17 cellular contexts compared by ENCODE assay signal in genomic region chr14:87407344-87407743, GRCh38.
DNase-seq lines count a peak whose midpoint lies in the region; ATAC-seq and TF ChIP-seq lines count a peak whose summit lies in the region.
"Had no signal": no experiment of that assay in that cellular context is flagged by ENCODE, and none has a peak within 500 bp of the region (broad histone marks: within the 10 kb centered on the region; RNA-seq: fewer than 3 reads in every experiment).

No MANE protein-coding gene starts in this region.

- peaks cover 26% of the 10 kb centered on the region for H3K4me1 Mint-ChIP-seq in progenitor cell of endocrine pancreas (ENCODE audit: low read depth)

- H3K36me3 Mint-ChIP-seq in progenitor cell of endocrine pancreas (ENCODE audit: insufficient read depth) = no peaks in the 10 kb centered on the region

- peaks cover 24% of the 10 kb centered on the region for H3K4me1 ChIP-seq in adipocyte (ENCODE audit: control insufficient read depth, insufficient read depth, low read length)
- H3K4me1 ChIP-seq: Caco-2 had no signal

- ATAC-seq in HG03108 (IDR thresholded peaks at IDR 0.05; ENCODE audit: unreplicated experiment) (no peak), GM21786 (IDR thresholded peaks at IDR 0.05; ENCODE audit: unreplicated experiment) (no peak)
- ATAC-seq: HCT116 had no signal

- no peaks in the 10 kb centered on the region for H3K27me3 ChIP-seq in adipocyte (replicated peaks; ENCODE audit: control insufficient read depth, insufficient read depth, low read length)

- H3K36me3 ChIP-seq in adipocyte (ENCODE audit: control insufficient read depth, insufficient read depth, low read length, severe bottlenecking) = no peaks in the 10 kb centered on the region

- TF ChIP-seq CTCF in fibroblast of mammary gland (conservative IDR thresholded peaks at IDR 0.05; ENCODE audit: control insufficient read depth, insufficient read depth, low read depth, low read length) (no peak), progenitor cell of endocrine pancreas (IDR thresholded peaks at IDR 0.05; ENCODE audit: unreplicated experiment) (no peak)

- peak overlapping the region; percentile 58 for H3K9ac ChIP-seq in adipocyte (ENCODE audit: low read length)

- H3K4me3 Mint-ChIP-seq in progenitor cell of endocrine pancreas (ENCODE audit: low read depth) = no peak overlapping the region
- H3K4me3 Mint-ChIP-seq: CD4-positive, alpha-beta T cell; HFFc6 had no signal

- H3K27ac Mint-ChIP-seq in progenitor cell of endocrine pancreas = peak overlapping the region; percentile 35
- H3K27ac Mint-ChIP-seq: CD4-positive, alpha-beta T cell; HFFc6 had no signal

- H3K27me3 Mint-ChIP-seq in progenitor cell of endocrine pancreas = no peaks in the 10 kb centered on the region
- H3K27me3 Mint-ChIP-seq: CD4-positive, alpha-beta T cell had no signal

- peak overlapping the region; percentile 18 for H3K4me3 ChIP-seq in adipocyte (ENCODE audit: low read length)
- H3K4me3 ChIP-seq in fibroblast of mammary gland (ENCODE audit: control insufficient read depth, low read depth, low read length) = no peak overlapping the region

- peak; percentile 52 for DNase-seq in OCI-M1 (lab: John Stamatoyannopoulos, UW)
- DNase-seq in adipocyte (ENCODE audit: low read depth) = no peak
- DNase-seq in fibroblast of mammary gland (ENCODE audit: low read depth) = peak; percentile 23
- no peak for DNase-seq in progenitor cell of endocrine pancreas (ENCODE audit: low spot score, unreplicated experiment)
- no peak for DNase-seq in AG08395 (ENCODE audit: low spot score)
- no peak for DNase-seq in SHP77 (lab: John Stamatoyannopoulos, UW)
- DNase-seq: ACHN; AML-193; Caco-2; CD4-positive, alpha-beta T cell; GOT3; H7; HFFc6; IMR-90 had no signal

- H3K9me3 Mint-ChIP-seq in progenitor cell of endocrine pancreas (ENCODE audit: low read depth) = no peaks in the 10 kb centered on the region

- no peaks in the 10 kb centered on the region for H3K9me3 ChIP-seq in adipocyte (ENCODE audit: control insufficient read depth, low read length)
- H3K9me3 ChIP-seq: Caco-2 had no signal

Comparison
In these comparisons a context has a peak if more than half of its experiments do, and no peak if none do; other contexts are left out.
1. DNase-seq: peak in OCI-M1 (single experiment) and fibroblast of mammary gland (single experiment); none in adipocyte (single experiment), progenitor cell of endocrine pancreas (single experiment), AG08395 (single experiment) and SHP77 (0 of 2).